In genomic region chr10:70558871-70559810, GRCh38 we compare ENCODE assay signal across 8 cellular contexts. TPM values are rescaled to one million over a fixed set of nuclear protein-coding genes. Genes with fewer than 3 reads are reported as not detected.
DNase-seq lines count a peak whose midpoint lies in the region; ATAC-seq, FAIRE-seq and TF ChIP-seq lines count a peak whose summit lies in the region.

No MANE protein-coding gene starts in this region.

- H3K27me3 ChIP-seq in HCT116 (ENCODE audit: insufficient read depth, low read length) (no peaks in the 10 kb centered on the region), pancreas (no peaks in the 10 kb centered on the region)

- H3K4me3 ChIP-seq in HCT116 (replicated peaks in 1 of 2; ENCODE audit: low read depth in 1 of 2, low read length in 2 of 2) (peak overlapping the region; percentile 15 to 48), pancreas (peak overlapping the region in 1 of 4 donors; percentile 27)

- DNase-seq in DMS153 treated with DMSO at 0.1 percent for 48 hours (lab: John Stamatoyannopoulos, UW; ENCODE audit: unreplicated experiment): peak; percentile 19
- peak; percentile 65 for DNase-seq in HCT116 (ENCODE audit: low read depth, low spot score)
- DNase-seq in NOMO-1 treated with DMSO at 0.1 percent for 48 hours (lab: John Stamatoyannopoulos, UW; ENCODE audit: unreplicated experiment): peak; percentile 68
- peak; percentile 72 for DNase-seq in activated T-cell treated with anti-CD3 and anti-CD28 coated beads for 48 hours (ENCODE audit: low read depth)
- DNase-seq in fibroblast of peridontal ligament (ENCODE audit: extremely low read depth): peak; percentile 52
- peak in 3 of 6 donors; percentile 29 to 78 (median 57) for DNase-seq in pancreas
- no peak for DNase-seq in type B pancreatic cell (ENCODE audit: extremely low spot score, unreplicated experiment)

- CTCF ChIA-PET in HCT116 (lab: Charles Lee): interaction anchor here (0.6 to 1.3 kb wide), 15 partner anchors 8 to 201 kb away, joined by 3 to 9 read pairs (median 4); no protein-coding TSS in a partner anchor

- no peaks in the 10 kb centered on the region for H3K36me3 Mint-ChIP-seq in type B pancreatic cell

- TF ChIP-seq CTCF in HCT116 (IDR thresholded peaks at IDR 0.05 in 2 of 3, conservative IDR thresholded peaks at IDR 0.05 in 1 of 3; ENCODE audit: borderline replicate concordance in 1 of 3, insufficient read depth in 1 of 3, low read depth in 2 of 3, low read length in 2 of 3) (peak; percentile 51 to 90 (median 66)), pancreas (IDR thresholded peaks at IDR 0.05) (peak in 2 of 4 donors; percentile 14 to 32), type B pancreatic cell (conservative IDR thresholded peaks at IDR 0.05) (peak; percentile 64)

- H3K9ac ChIP-seq in HCT116 (ENCODE audit: low read length): peak overlapping the region; percentile 57

- peak; percentile 73 for TF ChIP-seq RAD21 in HCT116 (IDR thresholded peaks at IDR 0.05; ENCODE audit: low read depth)

- H3K36me3 ChIP-seq in HCT116 (ENCODE audit: control insufficient read depth in 1 of 2, insufficient read depth in 2 of 2, low read length in 2 of 2): 0 out of 4 replicates have a peak, but pooled peaks cover 0 to 3% of the 10 kb centered on the region in 2 experiments
- no peaks in the 10 kb centered on the region for H3K36me3 ChIP-seq in pancreas

- H3K9me3 ChIP-seq in HCT116 (ENCODE audit: control insufficient read depth in 1 of 2, insufficient read depth in 1 of 2, low read depth in 1 of 2, low read length in 2 of 2) (no peaks in the 10 kb centered on the region), pancreas (no peaks in the 10 kb centered on the region)

- TF ChIP-seq POLR2A in HCT116 (IDR thresholded peaks at IDR 0.05; ENCODE audit: borderline replicate concordance, extremely low read depth, insufficient read depth, insufficient read length): no peak

- H3K27ac Mint-ChIP-seq in type B pancreatic cell: peak overlapping the region; percentile 51

- H3K9me2 ChIP-seq in HCT116 (ENCODE audit: insufficient read depth): no peaks in the 10 kb centered on the region

- H3K9me3 Mint-ChIP-seq in type B pancreatic cell: no peaks in the 10 kb centered on the region

- FAIRE-seq in pancreas (lab: Jason Lieb, UNC): no peak

- POLR2A ChIA-PET in HCT116 (lab: Charles Lee): interaction anchor here (1.0 kb wide), 1 partner anchor 14 kb away, joined by 4 read pairs; no protein-coding TSS in a partner anchor

- H3K4me1 ChIP-seq in HCT116 (ENCODE audit: control insufficient read depth in 1 of 2, insufficient read depth in 2 of 2, low read length in 2 of 2): peaks cover 19 to 86% of the 10 kb centered on the region in 2 experiments
- no peaks in the 10 kb centered on the region for H3K4me1 ChIP-seq in pancreas

- peak overlapping the region; percentile 42 for H3K4me3 Mint-ChIP-seq in type B pancreatic cell

- peak overlapping the region; percentile 52 for H3K27ac ChIP-seq in HCT116 (ENCODE audit: low read depth, low read length)
- H3K27ac ChIP-seq in pancreas: no peak overlapping the region

- no peak overlapping the region for H2AFZ ChIP-seq in HCT116 (ENCODE audit: low read depth, low read length, poor library complexity, severe bottlenecking)

- WGBS in pancreas, 2 donors: 41% methylated on average over 20 of the region's 20 CpGs

- ATAC-seq in HCT116: peak; percentile 92
- ATAC-seq in pancreas: peak in 3 of 4 donors; percentile 70 to 90 (median 78)
- ATAC-seq in GM18861 (IDR thresholded peaks at IDR 0.05; ENCODE audit: unreplicated experiment): no peak

- peaks cover 11% of the 10 kb centered on the region; the same call in 1 of the 2 replicates for H3K79me2 ChIP-seq in HCT116 (ENCODE audit: insufficient read depth, low read length)

- H4K20me1 ChIP-seq in HCT116 (ENCODE audit: insufficient read depth): no peaks in the 10 kb centered on the region

- BruUV-seq in HCT116 (replicated peaks; lab: Mats Ljungman, UMichigan): no TSS peak

- peaks cover 46% of the 10 kb centered on the region for H3K4me1 Mint-ChIP-seq in type B pancreatic cell (ENCODE audit: unreplicated experiment)

- intact Hi-C loops in HCT116 (cut with micrococcal nuclease) (loop anchor here (1.0 to 5.0 kb wide), 3 partner anchors 113 to 322 kb away; partner anchors contain the start of gene ADAMTS14), pancreas (cut with DNase I) (no loop called here)

- RAD21 ChIA-PET in HCT116 (lab: Charles Lee; ENCODE audit: low non-redundant PET in 1 of 2, low total read pairs in 2 of 2, uncharacterized antibody in 2 of 2, unreplicated experiment in 2 of 2): interaction anchor here (0.5 to 1.4 kb wide), 3 partner anchors 16 to 22 kb away, joined by 3 to 4 read pairs (median 3); no protein-coding TSS in a partner anchor

- H3K27me3 Mint-ChIP-seq in type B pancreatic cell: peaks cover 4% of the 10 kb centered on the region

- H3K4me2 ChIP-seq in HCT116 (ENCODE audit: low read length): peak overlapping the region; percentile 79

TF ChIP-seq in HCT116, 20 proteins besides CTCF, POLR2A, EP300 and RAD21:
- peak; percentile 55 for TF ChIP-seq POLR2AphosphoS5 (IDR thresholded peaks at IDR 0.05; ENCODE audit: low read depth, low read length)
- TF ChIP-seq MAX (IDR thresholded peaks at IDR 0.05): no peak

RNA-seq across cellular contexts. Expression of gene PRF1, which starts 43.4 kb away (rescaled TPM):
- total RNA-seq in HCT116 (2021; ENCODE audit: unreplicated experiment) (6.4 TPM), pancreas (1 to 10 TPM in 3 of 6 donors, under 1 TPM in 3; 0.16 to 1.8 (median 0.76) TPM), type B pancreatic cell (ENCODE audit: low replicate concordance) (not detected in 2 replicates)
- 10.7 and 11.9 TPM in 2 replicates for polyA plus RNA-seq in HCT116 (2012)
- polyA plus RNA-seq in pancreas: under 1 TPM; 0.30 to 0.54 TPM
